In genomic region chr11:78131956-78132355, GRCh38 we compare ENCODE assay signal across 14 cellular contexts. TPM values are rescaled to one million over a fixed set of nuclear protein-coding genes. Genes with fewer than 3 reads are reported as not detected.
DNase-seq lines count a peak whose midpoint lies in the region; ATAC-seq and TF ChIP-seq lines count a peak whose summit lies in the region.
"Had no signal": no experiment of that assay in that cellular context is flagged by ENCODE, and none has a peak within 500 bp of the region (broad histone marks: within the 10 kb centered on the region; RNA-seq: fewer than 3 reads in every experiment).

No MANE protein-coding gene starts in this region.

- no peak for ATAC-seq in left colon
- ATAC-seq: left lung had no signal

- peaks cover 16% of the 10 kb centered on the region for H3K4me1 Mint-ChIP-seq in Calu3 (ENCODE audit: low read depth, unreplicated experiment)

- H3K36me3 Mint-ChIP-seq in Calu3 (ENCODE audit: insufficient read depth, unreplicated experiment) = peaks cover 20% of the 10 kb centered on the region

- H3K4me1 ChIP-seq in ascending aorta = no peaks in the 10 kb centered on the region
- H3K4me1 ChIP-seq: adrenal gland, BLaER1, left lung, testis had no signal

- no TSS peak for BruUV-seq in Calu3 (replicated peaks; lab: Mats Ljungman, UMichigan)

- H3K9me3 Mint-ChIP-seq in Calu3 (ENCODE audit: low read depth, unreplicated experiment) = no peaks in the 10 kb centered on the region

- CTCF ChIA-PET in Calu3 (lab: Charles Lee) = no interaction called here

- H3K4me3 Mint-ChIP-seq in Calu3 (ENCODE audit: low read depth, unreplicated experiment) = no peak overlapping the region

- no peak overlapping the region for H3K4me3 ChIP-seq in ascending aorta
- H3K4me3 ChIP-seq: adrenal gland, BLaER1, left lung, ovary, testis had no signal

- DNase-seq in Calu3 = no peak
- peak; percentile 12 for DNase-seq in M059J (ENCODE audit: low read depth)
- DNase-seq in fibroblast of peridontal ligament (ENCODE audit: extremely low read depth) = peak; percentile 18
- no peak for DNase-seq in ascending aorta (ENCODE audit: low spot score in 2 of 2)
- DNase-seq in left colon = no peak
- DNase-seq: activated CD4-positive, alpha-beta T cell treated with anti-CD3 and anti-CD28 coated beads, Interleukin-2, amount 50 U/mL, for 48 hours; activated T-cell treated with anti-CD3 and anti-CD28 coated beads, Interleukin-2, amount 50 U/mL, for 48 hours; adrenal gland; left lung; NCI-H1105 treated with DMSO at 0.1 percent for 48 hours; ovary; stimulated activated CD4-positive, alpha-beta T cell treated with anti-CD3 and anti-CD28 coated beads, Interleukin-4, amount 100 ng/mL, for 1 hour; testis had no signal

- H3K27ac Mint-ChIP-seq in Calu3 (ENCODE audit: unreplicated experiment) = peak overlapping the region; percentile 37

- intact Hi-C loops in Calu3 (cut with micrococcal nuclease; ENCODE audit: unreplicated experiment) = no loop called here
- intact Hi-C loops in ascending aorta (cut with DNase I) = no loop called here
- intact Hi-C loops in left colon (cut with DNase I, micrococcal nuclease) = loop anchor here in 1 of 2 donors (10.0 kb wide), 1 partner anchor 433 kb away; no protein-coding TSS in a partner anchor

- no peaks in the 10 kb centered on the region for H3K36me3 ChIP-seq in ascending aorta
- H3K36me3 ChIP-seq: adrenal gland, ovary had no signal

- H3K27me3 ChIP-seq in ascending aorta = no peaks in the 10 kb centered on the region
- H3K27me3 ChIP-seq: adrenal gland, BLaER1, left lung, ovary, testis had no signal

- H3K27me3 Mint-ChIP-seq in Calu3 (ENCODE audit: unreplicated experiment) = no peaks in the 10 kb centered on the region

- H3K9me3 ChIP-seq in ascending aorta = no peaks in the 10 kb centered on the region
- H3K9me3 ChIP-seq: adrenal gland, left lung, ovary, testis had no signal

- TF ChIP-seq CTCF in Calu3 (IDR thresholded peaks at IDR 0.05; ENCODE audit: unreplicated experiment) = no peak
- no peak for TF ChIP-seq CTCF in ascending aorta (IDR thresholded peaks at IDR 0.05)

- H3K27ac ChIP-seq in ascending aorta = no peak overlapping the region
- H3K27ac ChIP-seq: adrenal gland, BLaER1, left lung, ovary, testis had no signal

RNA-seq across cellular contexts. Expression of gene ALG8, which starts 7.5 kb away (rescaled TPM):
- total RNA-seq in Calu3 (2022) (73.5 and 85.7 TPM in 2 replicates), ascending aorta (27.0 TPM), left colon (10 to 100 TPM; 22.1 to 29.0 TPM)
- total RNA-seq in M059J (2014; rRNA removed; shearing (Covaris generic)) = 89.3 and 95.5 TPM in 2 replicates

RNA-seq across cellular contexts. Expression of gene NDUFC2, which starts 52.3 kb away (rescaled TPM):
- 264 and 343 TPM in 2 replicates for total RNA-seq in Calu3 (2022)
- total RNA-seq in M059J (2014; rRNA removed; shearing (Covaris generic)) = 168 and 218 TPM in 2 replicates
- total RNA-seq in ascending aorta = 112 TPM
- total RNA-seq in left colon = 100 to 1,000 TPM; 208 to 225 TPM

RNA-seq across cellular contexts. Expression of gene KCTD21, which starts 56.5 kb away (rescaled TPM):
- total RNA-seq in Calu3 (2022) = 8.5 and 8.7 TPM in 2 replicates
- total RNA-seq in M059J (2014; rRNA removed; shearing (Covaris generic)) = 3.3 and 7.7 TPM in 2 replicates
- 30.7 TPM for total RNA-seq in ascending aorta
- total RNA-seq in left colon = 10 to 100 TPM in 1 of 2 donors, 1 to 10 TPM in 1; 7.7 to 10.1 TPM

RNA-seq across cellular contexts. Expression of gene USP35, which starts 56.8 kb away (rescaled TPM):
- 6.8 and 7.8 TPM in 2 replicates for total RNA-seq in Calu3 (2022)
- total RNA-seq in M059J (2014; rRNA removed; shearing (Covaris generic)) = 4.6 and 4.7 TPM in 2 replicates
- 34.0 TPM for total RNA-seq in ascending aorta
- 1 to 10 TPM; 5.4 to 7.4 TPM for total RNA-seq in left colon

Comparison
In these comparisons a context has a peak if more than half of its experiments do, and no peak if none do; other contexts are left out.
1. DNase-seq: peak in M059J (single experiment) and fibroblast of peridontal ligament (single experiment); none in Calu3 (single experiment), ascending aorta (0 of 2) and left colon (0 of 2).